Comparison of ENCODE assay signal across 12 cellular contexts in the genomic region with DNA sequence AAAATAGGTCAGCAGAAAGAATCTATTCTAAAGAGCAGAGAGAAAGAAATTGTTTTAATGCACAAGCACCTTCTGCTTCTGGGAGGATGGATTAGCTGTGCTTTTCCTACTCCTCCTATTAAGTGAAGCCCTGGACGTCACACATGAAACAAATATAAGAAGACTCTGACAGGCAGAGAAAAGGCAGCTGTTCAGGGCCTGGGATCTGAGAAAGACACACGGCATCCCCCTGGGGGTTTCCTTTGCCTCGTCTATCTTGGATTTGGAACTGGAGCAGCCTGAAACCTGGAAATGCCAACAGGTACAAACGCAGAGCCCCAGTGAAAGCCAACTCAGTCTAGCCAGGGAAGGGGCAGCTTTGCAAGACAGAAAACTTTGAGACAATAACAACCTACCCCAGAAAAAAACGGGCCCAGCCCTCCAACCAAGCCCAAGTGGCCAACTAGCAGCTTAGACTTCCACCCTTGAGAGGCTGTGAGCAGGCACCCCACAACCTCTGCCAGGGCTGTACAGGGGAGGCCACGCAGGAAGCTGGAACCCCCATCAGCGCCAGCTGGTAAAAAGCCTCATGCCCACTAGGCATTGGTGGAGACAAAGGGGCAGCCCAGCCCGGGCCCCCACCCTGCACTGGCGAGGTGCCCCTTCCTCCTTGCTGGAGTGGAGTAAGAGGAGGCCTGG. TPM values are rescaled to one million over a fixed set of nuclear protein-coding genes. Genes with fewer than 3 reads are reported as not detected.
DNase-seq lines count a peak whose midpoint lies in the region; ATAC-seq and TF ChIP-seq lines count a peak whose summit lies in the region.
"Had no signal": no experiment of that assay in that cellular context is flagged by ENCODE, and none has a peak within 500 bp of the region (broad histone marks: within the 10 kb centered on the region; RNA-seq: fewer than 3 reads in every experiment).

No MANE protein-coding gene starts in this region.

- WGBS in liver: 68% methylated on average over 9 of the region's 9 CpGs
- 54% methylated on average over 8 of the region's 9 CpGs; no CpG with 5 or more reads in 1 of the 2 donors for WGBS in transverse colon (ENCODE audit: low coverage in 1 of 2), 2 donors

- peak overlapping the region in 1 of 2 donors; percentile 48 for H3K9ac ChIP-seq in liver (ENCODE audit: low read depth in 1 of 2, low read length in 2 of 2)

- H3K4me3 ChIP-seq in cardiac muscle cell (no peak overlapping the region), liver (ENCODE audit: low read depth in 1 of 3, low read length in 3 of 3) (no peak overlapping the region), transverse colon (no peak overlapping the region)

- H3K36me3 ChIP-seq in cardiac muscle cell (no peaks in the 10 kb centered on the region), liver (ENCODE audit: control insufficient read depth in 4 of 4, insufficient read depth in 3 of 4, low read depth in 1 of 4, low read length in 3 of 4) (no peaks in the 10 kb centered on the region), transverse colon (no peaks in the 10 kb centered on the region)

- TF ChIP-seq CTCF in cardiac muscle cell (IDR thresholded peaks at IDR 0.05; ENCODE audit: low read depth, low read length): no peak
- no peak for TF ChIP-seq CTCF in liver (IDR thresholded peaks at IDR 0.05; ENCODE audit: low read depth, low read length, missing input control)
- no peak for TF ChIP-seq CTCF in transverse colon (IDR thresholded peaks at IDR 0.05)

- TF ChIP-seq RAD21 in liver (IDR thresholded peaks at IDR 0.05): no peak

- intact Hi-C loops in Right ventricle myocardium superior (cut with DNase I) (loop anchor here (10.0 kb wide), 1 partner anchor 46 kb away; no protein-coding TSS in a partner anchor), transverse colon (cut with DNase I; ENCODE audit: low total_unique reads) (no loop called here)

- no peaks in the 10 kb centered on the region for H3K9me3 ChIP-seq in cardiac muscle cell (ENCODE audit: low read depth)
- H3K9me3 ChIP-seq in liver (ENCODE audit: control insufficient read depth in 4 of 4, low read length in 3 of 4): no peaks in the 10 kb centered on the region
- H3K9me3 ChIP-seq in transverse colon: no peaks in the 10 kb centered on the region

- H3K4me1 ChIP-seq in cardiac muscle cell (ENCODE audit: low read depth) (peaks cover 18% of the 10 kb centered on the region), liver (ENCODE audit: control insufficient read depth in 4 of 4, insufficient read depth in 4 of 4, low read length in 3 of 4) (peaks cover 24 to 82% (median 66%) of the 10 kb centered on the region in 4 donors), transverse colon (peaks cover 22 to 92% (median 49%) of the 10 kb centered on the region in 4 donors)

- in situ Hi-C loops in transverse colon (cut with MboI; ENCODE audit: low pct_ligation_motif_present in 1 of 4, low pct_unique_long_range_greater_than_20kb in 1 of 4, low sequenced_read_pairs in 3 of 4): loop anchor here in 1 of 4 donors (25.0 kb wide), 1 partner anchor 168 kb away; no protein-coding TSS in a partner anchor

- H3K27me3 ChIP-seq in cardiac muscle cell: no peaks in the 10 kb centered on the region
- H3K27me3 ChIP-seq in liver (ENCODE audit: control insufficient read depth in 4 of 4, insufficient read depth in 4 of 4, low read length in 3 of 4): no peaks in the 10 kb centered on the region
- no peaks in the 10 kb centered on the region for H3K27me3 ChIP-seq in transverse colon

- no peak for TF ChIP-seq EP300 in transverse colon (IDR thresholded peaks at IDR 0.05; ENCODE audit: low read depth)

- peak overlapping the region; percentile 69 for H3K27ac ChIP-seq in cardiac muscle cell
- peak overlapping the region; percentile 84 to 89 for H3K27ac ChIP-seq in liver (ENCODE audit: low read depth in 1 of 2, low read length in 2 of 2)
- H3K27ac ChIP-seq in transverse colon: peak overlapping the region; percentile 32 to 68 (median 61)

- DNase-seq in cardiac muscle cell (ENCODE audit: low read depth in 1 of 2, low spot score in 1 of 2): no peak
- no peak for DNase-seq in Right ventricle myocardium superior
- peak; percentile 62 for DNase-seq in amniotic epithelial cell (ENCODE audit: low read depth)
- DNase-seq in transverse colon: no peak
- DNase-seq in NCI-H510A (lab: John Stamatoyannopoulos, UW): no peak
- DNase-seq: activated T-cell treated with anti-CD3 and anti-CD28 coated beads, Interleukin-2, amount 50 U/mL, for 1 hour; dermis blood vessel endothelial cell; MM.1S; stimulated activated CD4-positive, alpha-beta T cell treated with anti-CD3 and anti-CD28 coated beads, Interleukin-12 subunit alpha, Interleukin-12 subunit beta, amount 100 ng/mL, for 4 hours had no signal

- ATAC-seq in Right ventricle myocardium superior (ENCODE audit: poor library complexity) (no peak), HG03280 (IDR thresholded peaks at IDR 0.05; ENCODE audit: unreplicated experiment) (no peak), GM19452 (IDR thresholded peaks at IDR 0.05; ENCODE audit: unreplicated experiment) (no peak)

- no peak for TF ChIP-seq POLR2A in transverse colon (IDR thresholded peaks at IDR 0.05)

TF ChIP-seq in liver, 16 proteins besides CTCF, POLR2A, EP300 and RAD21:
- TF ChIP-seq TAF1 (conservative IDR thresholded peaks at IDR 0.05): no peak
- TF ChIP-seq, protein P1, sequence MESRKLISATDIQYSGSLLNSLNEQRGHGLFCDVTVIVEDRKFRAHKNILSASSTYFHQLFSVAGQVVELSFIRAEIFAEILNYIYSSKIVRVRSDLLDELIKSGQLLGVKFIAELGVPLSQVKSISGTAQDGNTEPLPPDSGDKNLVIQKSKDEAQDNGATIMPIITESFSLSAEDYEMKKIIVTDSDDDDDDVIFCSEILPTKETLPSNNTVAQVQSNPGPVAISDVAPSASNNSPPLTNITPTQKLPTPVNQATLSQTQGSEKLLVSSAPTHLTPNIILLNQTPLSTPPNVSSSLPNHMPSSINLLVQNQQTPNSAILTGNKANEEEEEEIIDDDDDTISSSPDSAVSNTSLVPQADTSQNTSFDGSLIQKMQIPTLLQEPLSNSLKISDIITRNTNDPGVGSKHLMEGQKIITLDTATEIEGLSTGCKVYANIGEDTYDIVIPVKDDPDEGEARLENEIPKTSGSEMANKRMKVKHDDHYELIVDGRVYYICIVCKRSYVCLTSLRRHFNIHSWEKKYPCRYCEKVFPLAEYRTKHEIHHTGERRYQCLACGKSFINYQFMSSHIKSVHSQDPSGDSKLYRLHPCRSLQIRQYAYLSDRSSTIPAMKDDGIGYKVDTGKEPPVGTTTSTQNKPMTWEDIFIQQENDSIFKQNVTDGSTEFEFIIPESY (IDR thresholded peaks at IDR 0.05): no peak
- TF ChIP-seq EGR1 (IDR thresholded peaks at IDR 0.05; ENCODE audit: low read depth in 2 of 2): no peak
- no peak for TF ChIP-seq RXRA (IDR thresholded peaks at IDR 0.05)
- no peak for TF ChIP-seq NR2F2 (IDR thresholded peaks at IDR 0.05)
- TF ChIP-seq SP1 (IDR thresholded peaks at IDR 0.05): no peak
- no peak for TF ChIP-seq HNF4G (IDR thresholded peaks at IDR 0.05)
- TF ChIP-seq, protein P2, sequence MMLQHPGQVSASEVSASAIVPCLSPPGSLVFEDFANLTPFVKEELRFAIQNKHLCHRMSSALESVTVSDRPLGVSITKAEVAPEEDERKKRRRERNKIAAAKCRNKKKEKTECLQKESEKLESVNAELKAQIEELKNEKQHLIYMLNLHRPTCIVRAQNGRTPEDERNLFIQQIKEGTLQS (IDR thresholded peaks at IDR 0.05): no peak
- TF ChIP-seq GABPA (IDR thresholded peaks at IDR 0.05 in 1 of 2, conservative IDR thresholded peaks at IDR 0.05 in 1 of 2): no peak
- no peak for TF ChIP-seq FOXA2 (IDR thresholded peaks at IDR 0.05)
TF ChIP-seq in liver: peak in this region for 0.

RNA-seq across cellular contexts. Expression of a gene that starts 7.3 kb away (rescaled TPM):
- total RNA-seq in cardiac muscle cell (65.4 and 74.9 TPM in 2 replicates), Right ventricle myocardium superior (69.0 TPM), liver (10 to 100 TPM in 1 of 2 donors, 1 to 10 TPM in 1; 9.6 to 24.3 TPM), transverse colon (10 to 100 TPM; 13.7 to 72.2 (median 63.5) TPM)
- polyA plus RNA-seq in cardiac muscle cell (37.2 and 53.7 TPM in 2 replicates), liver (10 to 100 TPM in 1 of 2 donors, 1 to 10 TPM in 1; 7.9 to 10.7 TPM)

RNA-seq across cellular contexts. Expression of a gene that starts 31.7 kb away (rescaled TPM):
- 16.2 and 16.6 TPM in 2 replicates for total RNA-seq in cardiac muscle cell
- polyA plus RNA-seq in cardiac muscle cell: 15.2 and 18.5 TPM in 2 replicates
- 14.0 TPM for total RNA-seq in Right ventricle myocardium superior
- total RNA-seq in liver: 10 to 100 TPM in 1 of 2 donors, 1 to 10 TPM in 1; 8.3 to 12.4 TPM
- 1 to 10 TPM; 4.1 to 8.5 TPM for polyA plus RNA-seq in liver
- total RNA-seq in transverse colon: 100 to 1,000 TPM in 1 of 4 donors, 10 to 100 TPM in 3; 31.2 to 111 (median 41.8) TPM
